Comparison of ENCODE assay signal across 19 cellular contexts in genomic region chr16:79008869-79009179, GRCh38.
A peak's percentile ranks its signal among the peaks of the same experiment; 100 is the strongest.
DNase-seq lines count a peak whose midpoint lies in the region; ATAC-seq and TF ChIP-seq lines count a peak whose summit lies in the region.
"Had no signal": no experiment of that assay in that cellular context is flagged by ENCODE, and none has a peak within 500 bp of the region (broad histone marks: within the 10 kb centered on the region; RNA-seq: fewer than 3 reads in every experiment).

No MANE protein-coding gene starts in this region.

- DNase-seq in NCI-H2081 treated with DMSO at 0.1 percent for 48 hours (lab: John Stamatoyannopoulos, UW), result peak; percentile 26
- DNase-seq in NCI-H2081 (lab: John Stamatoyannopoulos, UW), result no peak
- peak; percentile 42 for DNase-seq in NCI-H187 treated with DMSO at 0.1 percent for 48 hours (lab: John Stamatoyannopoulos, UW)
- no peak for DNase-seq in PC-9
- DNase-seq in foreskin keratinocyte, result peak; percentile 79 to 92
- DNase-seq in A172 (ENCODE audit: low spot score), result no peak
- no peak for DNase-seq in NOMO-1 treated with DMSO at 0.1 percent for 48 hours (lab: John Stamatoyannopoulos, UW; ENCODE audit: unreplicated experiment)
- DNase-seq in NCI-H1048 (lab: John Stamatoyannopoulos, UW), result no peak
- DNase-seq: activated CD4-positive, alpha-beta T cell treated with anti-CD3 and anti-CD28 coated beads for 48 hours; activated naive CD8-positive, alpha-beta T cell treated with anti-CD3 and anti-CD28 coated beads, Interleukin-2, amount 10 ng/mL, durations not matched to agents 7 days and 5 days; cerebellar nuclear complex; erythroblast; NCI-H524 treated with DMSO at 0.1 percent for 48 hours; pancreas; right cardiac atrium; SIG-M5; stomach had no signal

- intact Hi-C loops in PC-9 (cut with micrococcal nuclease; ENCODE audit: unreplicated experiment), result loop anchor here (5.0 kb wide), 1 partner anchor 797 kb away; no protein-coding TSS in a partner anchor

- H3K27ac ChIP-seq in PC-9 (peak overlapping the region; percentile 84; the same call in 1 of the 2 replicates), foreskin keratinocyte (peak overlapping the region; percentile 77)
- H3K27ac ChIP-seq: pancreas, stomach, tibial nerve had no signal

- H3K4me1 ChIP-seq in PC-9 (replicated peaks; ENCODE audit: insufficient read depth) (peaks cover 21% of the 10 kb centered on the region), foreskin keratinocyte (peaks cover 16% of the 10 kb centered on the region)
- H3K4me1 ChIP-seq: pancreas, stomach had no signal

- TF ChIP-seq CTCF in PC-9 (conservative IDR thresholded peaks at IDR 0.05) (no peak), foreskin keratinocyte (conservative IDR thresholded peaks at IDR 0.05) (peak; percentile 23)

- peaks cover 20% of the 10 kb centered on the region for H3F3A ChIP-seq in PC-9 (ENCODE audit: insufficient read depth, low read depth)

- CTCF ChIA-PET in PC-9 (lab: Charles Lee), result interaction anchor here (0.7 kb wide), 1 partner anchor 84 kb away, joined by 5 read pairs; no protein-coding TSS in a partner anchor

- ATAC-seq in foreskin keratinocyte, result peak; percentile 78
- ATAC-seq: right cardiac atrium had no signal

- H3K36me3 ChIP-seq in PC-9 (ENCODE audit: low read depth), result no peaks in the 10 kb centered on the region
- H3K36me3 ChIP-seq: pancreas, stomach, tibial nerve had no signal

- no peaks in the 10 kb centered on the region for H3K9me2 ChIP-seq in PC-9 (ENCODE audit: insufficient read depth)

- H2AFZ ChIP-seq in PC-9, result no peak overlapping the region

- no peaks in the 10 kb centered on the region for H3K9me3 ChIP-seq in PC-9 (ENCODE audit: insufficient read depth, low read depth)
- H3K9me3 ChIP-seq: pancreas, stomach, tibial nerve had no signal

- H3K79me2 ChIP-seq in PC-9 (ENCODE audit: low read depth), result no peaks in the 10 kb centered on the region

- POLR2A ChIA-PET in PC-9 (lab: Charles Lee; ENCODE audit: unreplicated experiment), result no interaction called here

- H3K27me3 ChIP-seq in PC-9 (ENCODE audit: insufficient read depth, low read depth), result no peaks in the 10 kb centered on the region
- no peaks in the 10 kb centered on the region for H3K27me3 ChIP-seq in foreskin keratinocyte
- H3K27me3 ChIP-seq: pancreas, stomach, tibial nerve had no signal

- no peak overlapping the region for H3K4me2 ChIP-seq in PC-9

- no TSS peak for BruUV-seq in PC-9 (replicated peaks; lab: Mats Ljungman, UMichigan)

- H3K4me3 ChIP-seq in PC-9, result no peak overlapping the region
- H3K4me3 ChIP-seq: K562, pancreas, stomach, tibial nerve had no signal

- H4K20me1 ChIP-seq in PC-9 (ENCODE audit: insufficient read depth), result no peaks in the 10 kb centered on the region

Comparison
In these comparisons a context has a peak if more than half of its experiments do, and no peak if none do; other contexts are left out.
1. DNase-seq: peak in NCI-H2081 treated with DMSO at 0.1 percent for 48 hours (single experiment), NCI-H187 treated with DMSO at 0.1 percent for 48 hours (single experiment) and foreskin keratinocyte (2 of 2); none in NCI-H2081 (0 of 2), PC-9 (0 of 2), A172 (single experiment), NOMO-1 treated with DMSO at 0.1 percent for 48 hours (single experiment) and NCI-H1048 (single experiment).